In genomic region chr3:65245133-65246076, GRCh38 we compare ENCODE assay signal across 9 cellular contexts.
DNase-seq lines count a peak whose midpoint lies in the region; ATAC-seq and TF ChIP-seq lines count a peak whose summit lies in the region.
"Had no signal": no experiment of that assay in that cellular context is flagged by ENCODE, and none has a peak within 500 bp of the region (broad histone marks: within the 10 kb centered on the region; RNA-seq: fewer than 3 reads in every experiment).

No MANE protein-coding gene starts in this region.

- H3K36me3 ChIP-seq in parathyroid adenoma (ENCODE audit: control insufficient read depth, insufficient read depth, low read length) = no peaks in the 10 kb centered on the region

- POLR2A ChIA-PET in RWPE1 (lab: Yijun Ruan, JAX; ENCODE audit: low non-redundant PET) = no interaction called here
- POLR2A ChIA-PET in CD4-positive, alpha-beta T cell (lab: Charles Lee) = no interaction called here

- peaks cover 14% of the 10 kb centered on the region for H3K27me3 Mint-ChIP-seq in Calu3 (ENCODE audit: unreplicated experiment)
- no peaks in the 10 kb centered on the region for H3K27me3 Mint-ChIP-seq in CD4-positive, alpha-beta T cell
- H3K27me3 Mint-ChIP-seq: activated CD8-positive, alpha-beta T cell treated with anti-CD3 and anti-CD28 coated beads for 36 hours had no signal

- H3K4me1 Mint-ChIP-seq in Calu3 (ENCODE audit: low read depth, unreplicated experiment) = peaks cover 9% of the 10 kb centered on the region
- H3K4me1 Mint-ChIP-seq in CD4-positive, alpha-beta T cell (ENCODE audit: low read depth) = no peaks in the 10 kb centered on the region

- H3K4me3 ChIP-seq in fibroblast of mammary gland (ENCODE audit: control insufficient read depth, low read depth, low read length) = no peak overlapping the region
- H3K4me3 ChIP-seq in parathyroid adenoma (ENCODE audit: low read depth, low read length) = peak overlapping the region; percentile 20

- H3K9ac ChIP-seq in parathyroid adenoma = no peak overlapping the region

- H3K4me2 ChIP-seq in parathyroid adenoma (ENCODE audit: low read length) = peak overlapping the region; percentile 52

- H3K27ac Mint-ChIP-seq in Calu3 (ENCODE audit: unreplicated experiment) = no peak overlapping the region
- H3K27ac Mint-ChIP-seq in CD4-positive, alpha-beta T cell = no peak overlapping the region
- H3K27ac Mint-ChIP-seq: activated CD8-positive, alpha-beta T cell treated with anti-CD3 and anti-CD28 coated beads for 36 hours had no signal

- H3K79me2 ChIP-seq in parathyroid adenoma = no peaks in the 10 kb centered on the region

- intact Hi-C loops in Calu3 (cut with micrococcal nuclease; ENCODE audit: unreplicated experiment) = loop anchor here (1.0 to 10.0 kb wide), 3 partner anchors 118 to 713 kb away; no protein-coding TSS in a partner anchor
- intact Hi-C loops in CD4-positive, alpha-beta T cell (cut with DNase I, micrococcal nuclease) = no loop called here

- no peak for TF ChIP-seq CTCF in Calu3 (IDR thresholded peaks at IDR 0.05; ENCODE audit: unreplicated experiment)
- TF ChIP-seq CTCF in fibroblast of mammary gland (conservative IDR thresholded peaks at IDR 0.05; ENCODE audit: control insufficient read depth, insufficient read depth, low read depth, low read length) = peak; percentile 46
- peak; percentile 27 for TF ChIP-seq CTCF in parathyroid adenoma (IDR thresholded peaks at IDR 0.05)
- no peak for TF ChIP-seq CTCF in RWPE1 (conservative IDR thresholded peaks at IDR 0.05; ENCODE audit: low read depth)
- no peak for TF ChIP-seq CTCF in CD4-positive, alpha-beta T cell (IDR thresholded peaks at IDR 0.05)

- DNase-seq in Calu3 = peak; percentile 7
- DNase-seq in SK-N-DZ (ENCODE audit: low spot score) = peak; percentile 30
- peak; percentile 40 for DNase-seq in fibroblast of mammary gland (ENCODE audit: low read depth)
- DNase-seq in RWPE1 (ENCODE audit: low spot score) = no peak
- DNase-seq in CD4-positive, alpha-beta T cell = no peak
- DNase-seq in NCI-H774 (lab: John Stamatoyannopoulos, UW) = no peak
- DNase-seq: activated CD8-positive, alpha-beta T cell treated with anti-CD3 and anti-CD28 coated beads for 36 hours had no signal

- CTCF ChIA-PET in Calu3 (lab: Charles Lee) = no interaction called here
- CTCF ChIA-PET in RWPE1 (lab: Yijun Ruan, JAX) = no interaction called here
- CTCF ChIA-PET in CD4-positive, alpha-beta T cell (lab: Charles Lee) = no interaction called here

- H3K9me3 Mint-ChIP-seq in Calu3 (ENCODE audit: low read depth, unreplicated experiment) = no peaks in the 10 kb centered on the region
- peaks cover 4% of the 10 kb centered on the region for H3K9me3 Mint-ChIP-seq in CD4-positive, alpha-beta T cell
- H3K9me3 Mint-ChIP-seq: activated CD8-positive, alpha-beta T cell treated with anti-CD3 and anti-CD28 coated beads for 36 hours had no signal

- H3K36me3 Mint-ChIP-seq in Calu3 (ENCODE audit: insufficient read depth, unreplicated experiment) = no peaks in the 10 kb centered on the region
- H3K36me3 Mint-ChIP-seq in CD4-positive, alpha-beta T cell (ENCODE audit: low read depth) = no peaks in the 10 kb centered on the region

- H3K4me3 Mint-ChIP-seq in Calu3 (ENCODE audit: low read depth, unreplicated experiment) = no peak overlapping the region
- no peak overlapping the region for H3K4me3 Mint-ChIP-seq in CD4-positive, alpha-beta T cell
- H3K4me3 Mint-ChIP-seq: activated CD8-positive, alpha-beta T cell treated with anti-CD3 and anti-CD28 coated beads for 36 hours had no signal

- H3K9me3 ChIP-seq in parathyroid adenoma (ENCODE audit: control insufficient read depth, low read length) = no peaks in the 10 kb centered on the region
- H3K9me3 ChIP-seq in CD4-positive, alpha-beta T cell (ENCODE audit: control insufficient read depth, low read length) = no peaks in the 10 kb centered on the region

- ATAC-seq in GM19463 (IDR thresholded peaks at IDR 0.05; ENCODE audit: unreplicated experiment) = no peak
- no peak for ATAC-seq in CD4-positive, alpha-beta T cell (ENCODE audit: poor library complexity)
- ATAC-seq: activated CD8-positive, alpha-beta T cell treated with anti-CD3 and anti-CD28 coated beads for 36 hours had no signal

- H3K27ac ChIP-seq in parathyroid adenoma = peak overlapping the region; percentile 85
- no peak overlapping the region for H3K27ac ChIP-seq in RWPE1
- no peak overlapping the region for H3K27ac ChIP-seq in CD4-positive, alpha-beta T cell (ENCODE audit: low read depth, low read length)

- H2AFZ ChIP-seq in parathyroid adenoma = peak overlapping the region; percentile 34

- H3K4me1 ChIP-seq in parathyroid adenoma = peaks cover 20% of the 10 kb centered on the region

- no TSS peak for BruUV-seq in Calu3 (replicated peaks; lab: Mats Ljungman, UMichigan)

- no peaks in the 10 kb centered on the region for H3K27me3 ChIP-seq in parathyroid adenoma (ENCODE audit: control insufficient read depth, insufficient read depth, low read length)
- no peaks in the 10 kb centered on the region for H3K27me3 ChIP-seq in CD4-positive, alpha-beta T cell (ENCODE audit: control insufficient read depth, insufficient read depth, low read length)

Comparison
In these comparisons a context has a peak if more than half of its experiments do, and no peak if none do; other contexts are left out.
1. DNase-seq: peak in Calu3 (single experiment), SK-N-DZ (single experiment) and fibroblast of mammary gland (single experiment); none in RWPE1 (single experiment), CD4-positive, alpha-beta T cell (0 of 10) and NCI-H774 (single experiment).
2. CTCF ChIP-seq: peak in fibroblast of mammary gland (single experiment) and parathyroid adenoma (single experiment); none in Calu3 (single experiment), RWPE1 (single experiment) and CD4-positive, alpha-beta T cell (single experiment).